10 cellular contexts compared by ENCODE assay signal in the genomic region with DNA sequence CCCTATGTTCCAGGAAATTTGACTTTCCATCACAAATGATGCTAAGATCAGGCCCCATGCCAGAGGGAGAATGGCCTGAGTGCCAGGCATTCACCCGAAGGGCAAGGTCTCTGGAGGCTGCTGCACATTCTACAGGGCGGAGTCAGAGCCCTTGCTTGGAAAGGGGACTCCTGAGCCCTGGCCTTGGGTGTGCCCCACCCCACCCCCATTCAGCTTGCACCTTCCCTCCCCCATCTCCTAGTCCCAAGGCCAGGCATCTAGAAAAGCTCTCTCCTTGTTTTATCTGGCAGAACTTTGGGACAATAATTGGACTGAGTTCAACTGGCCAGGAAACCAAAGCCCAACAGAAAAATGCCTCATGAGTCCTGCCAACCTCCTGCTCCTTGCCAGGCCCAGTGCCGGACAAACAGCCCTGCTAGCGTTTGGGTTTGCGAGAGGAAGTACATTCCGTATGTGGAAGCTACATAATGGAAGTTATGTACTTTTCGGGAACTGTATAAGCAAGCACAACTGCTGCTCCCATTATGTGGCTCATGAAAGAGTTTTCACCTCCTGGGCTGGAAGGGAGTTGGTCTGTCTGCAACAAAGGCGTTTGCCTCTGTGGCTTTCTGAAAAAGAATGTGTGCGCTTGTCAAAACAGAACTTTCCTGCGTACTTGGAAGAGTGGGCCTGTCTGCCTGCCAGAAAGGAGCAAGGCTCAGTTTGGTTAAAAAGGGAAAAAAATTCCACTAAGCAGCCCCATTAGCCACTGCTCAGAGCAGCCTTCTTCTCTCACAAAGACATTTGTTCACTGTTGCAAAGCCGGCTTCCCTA.
DNase-seq lines count a peak whose midpoint lies in the region; ATAC-seq and TF ChIP-seq lines count a peak whose summit lies in the region.
"Had no signal": no experiment of that assay in that cellular context is flagged by ENCODE, and none has a peak within 500 bp of the region (broad histone marks: within the 10 kb centered on the region; RNA-seq: fewer than 3 reads in every experiment).

No MANE protein-coding gene starts in this region.

- no peak overlapping the region for H3K4me3 Mint-ChIP-seq in MCF 10A (ENCODE audit: unreplicated experiment)

- H3K27ac ChIP-seq in ACC112 (ENCODE audit: low read depth, low read length), result peak overlapping the region; percentile 71
- H3K27ac ChIP-seq in parathyroid adenoma, result peak overlapping the region; percentile 40

- H3K4me1 Mint-ChIP-seq in MCF 10A (ENCODE audit: insufficient read depth, unreplicated experiment), result peaks cover 34% of the 10 kb centered on the region

- H3K36me3 Mint-ChIP-seq in MCF 10A (ENCODE audit: insufficient read depth, unreplicated experiment), result peaks cover 4% of the 10 kb centered on the region

- DNase-seq in MCF 10A (ENCODE audit: unreplicated experiment) (peak; percentile 94), left ventricle myocardium superior (peak; percentile 69), NCI-H226 (no peak)
- no peak for DNase-seq in activated effector memory CD4-positive, alpha-beta T cell treated with Interleukin-2 at 50 U/mL for 16 hours
- DNase-seq: ACHN, NCI-H1694 had no signal

- H3K4me3 ChIP-seq in ACC112 (ENCODE audit: low read depth, low read length), result peak overlapping the region; percentile 48
- H3K4me3 ChIP-seq in parathyroid adenoma (ENCODE audit: low read depth, low read length), result no peak overlapping the region

- TF ChIP-seq CTCF in MCF 10A (IDR thresholded peaks at IDR 0.05; ENCODE audit: unreplicated experiment) (no peak), parathyroid adenoma (IDR thresholded peaks at IDR 0.05) (no peak)

- no peaks in the 10 kb centered on the region for H3K9me3 ChIP-seq in parathyroid adenoma (ENCODE audit: control insufficient read depth, low read length)

- peak overlapping the region; percentile 4 for H3K27ac Mint-ChIP-seq in MCF 10A (ENCODE audit: low read depth, unreplicated experiment)

- intact Hi-C loops in MCF 10A (cut with micrococcal nuclease), result loop anchor here (2.0 kb wide), 1 partner anchor 93 kb away; no protein-coding TSS in a partner anchor
- intact Hi-C loops in left ventricle myocardium superior (cut with micrococcal nuclease), result no loop called here

- BruUV-seq in MCF 10A (replicated peaks; lab: Mats Ljungman, UMichigan), result no TSS peak

- ATAC-seq in left ventricle myocardium superior, result peak; percentile 90
- ATAC-seq in activated CD4-positive, CD25-positive, alpha-beta regulatory T cell treated with anti-CD3 and anti-CD28 coated beads, Interleukin-2, amount 50 U/mL, for 24 hours, result no peak
- no peak for ATAC-seq in GM18870 (IDR thresholded peaks at IDR 0.05; ENCODE audit: unreplicated experiment)

- H3K4me2 ChIP-seq in parathyroid adenoma (ENCODE audit: low read length), result no peak overlapping the region

- CTCF ChIA-PET in MCF 10A (lab: Yijun Ruan, JAX), result no interaction called here

- H3K79me2 ChIP-seq in ACC112 (ENCODE audit: control insufficient read depth, insufficient read depth, low read length, unreplicated experiment), result no peaks in the 10 kb centered on the region
- no peaks in the 10 kb centered on the region for H3K79me2 ChIP-seq in parathyroid adenoma

- peak overlapping the region; percentile 74 for H2AFZ ChIP-seq in ACC112 (ENCODE audit: low read length, unreplicated experiment)
- no peak overlapping the region for H2AFZ ChIP-seq in parathyroid adenoma

- no peaks in the 10 kb centered on the region for H3K27me3 ChIP-seq in ACC112 (ENCODE audit: insufficient read depth, low read length)
- no peaks in the 10 kb centered on the region for H3K27me3 ChIP-seq in parathyroid adenoma (ENCODE audit: control insufficient read depth, insufficient read depth, low read length)

- H3K36me3 ChIP-seq in ACC112 (ENCODE audit: insufficient read depth, low read length), result no peaks in the 10 kb centered on the region
- no peaks in the 10 kb centered on the region for H3K36me3 ChIP-seq in parathyroid adenoma (ENCODE audit: control insufficient read depth, insufficient read depth, low read length)

- H3K4me1 ChIP-seq in ACC112 (ENCODE audit: control insufficient read depth, insufficient read depth, low read length, unreplicated experiment) (peaks cover 26% of the 10 kb centered on the region), parathyroid adenoma (peaks cover 4% of the 10 kb centered on the region)

- no peaks in the 10 kb centered on the region for H3K9me3 Mint-ChIP-seq in MCF 10A (ENCODE audit: unreplicated experiment)

- POLR2A ChIA-PET in MCF 10A (lab: Yijun Ruan, JAX), result interaction anchor here (0.6 kb wide), 1 partner anchor 733 kb away, joined by 4 read pairs; no protein-coding TSS in a partner anchor

- no peak overlapping the region for H3K9ac ChIP-seq in parathyroid adenoma

- no peaks in the 10 kb centered on the region for H3K27me3 Mint-ChIP-seq in MCF 10A (ENCODE audit: insufficient read depth, unreplicated experiment)

Comparison
In these comparisons a context has a peak if more than half of its experiments do, and no peak if none do; other contexts are left out.
1. DNase-seq: peak in MCF 10A (single experiment) and left ventricle myocardium superior (single experiment); none in NCI-H226 (single experiment) and activated effector memory CD4-positive, alpha-beta T cell treated with Interleukin-2 at 50 U/mL for 16 hours (single experiment).